Comparison of ENCODE assay signal across 8 cellular contexts in the genomic region with DNA sequence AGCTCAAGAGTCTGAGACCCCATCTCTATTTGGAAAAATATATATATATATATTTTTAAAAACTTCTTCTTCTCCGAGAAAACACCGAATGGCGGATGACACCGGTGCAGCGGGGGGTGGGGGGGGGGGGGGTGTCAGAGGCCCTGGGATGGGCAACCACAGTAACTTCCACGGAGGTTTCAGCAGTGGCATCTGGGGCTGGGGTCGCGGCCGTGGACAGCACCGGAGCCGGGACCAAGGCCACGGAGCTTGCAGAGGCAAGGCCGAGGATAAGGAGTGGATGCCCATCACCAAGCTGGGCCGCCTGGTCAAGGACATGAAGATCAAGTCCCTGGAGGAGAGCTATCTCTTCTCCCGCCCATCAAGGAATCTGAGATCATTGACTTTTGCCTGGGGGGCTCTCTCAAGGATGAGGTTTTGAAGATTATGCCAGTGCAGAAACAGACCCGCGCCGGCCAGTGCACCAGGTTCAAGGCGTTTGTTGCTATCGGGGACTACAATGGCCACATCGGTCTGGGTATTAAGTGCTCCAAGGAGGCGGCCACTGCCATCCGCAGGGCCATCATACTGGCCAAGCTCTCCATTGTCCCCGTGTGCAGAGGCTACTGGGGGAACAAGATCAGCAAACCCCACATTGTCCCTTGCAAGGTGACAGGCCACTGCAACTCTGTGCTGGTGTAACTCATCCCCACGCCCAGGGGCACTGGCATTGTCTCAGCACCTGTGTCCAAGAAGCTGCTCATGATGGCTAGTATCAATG.
"Had no signal": no experiment of that assay in that cellular context is flagged by ENCODE, and none has a peak within 500 bp of the region (broad histone marks: within the 10 kb centered on the region; RNA-seq: fewer than 3 reads in every experiment).

No MANE protein-coding gene starts in this region.

- ATAC-seq: GM12878 had no signal

- DNase-seq: GDM1, GF-D8 had no signal

- FAIRE-seq: G401.6, GM12878, GM12891, GM12892, GM18507, GM19239 had no signal
